In genomic region chr12:52395761-52396434, GRCh38 we compare ENCODE assay signal across 1 cellular context.
A peak's percentile ranks its signal among the peaks of the same experiment; 100 is the strongest.
TF ChIP-seq lines count a peak whose summit lies in the region.

No MANE protein-coding gene starts in this region.

TF ChIP-seq in H1, 55 proteins besides CTCF, POLR2A, EP300 and RAD21:
- no peak for TF ChIP-seq EZH2 (IDR thresholded peaks at IDR 0.05; ENCODE audit: low read depth, low read length, severe bottlenecking)
- no peak for TF ChIP-seq TBP (IDR thresholded peaks at IDR 0.05; ENCODE audit: low read depth, low read length)
- no peak for TF ChIP-seq NRF1 (IDR thresholded peaks at IDR 0.05; ENCODE audit: low read depth, low read length)
- TF ChIP-seq RBBP5 (IDR thresholded peaks at IDR 0.05; ENCODE audit: borderline replicate concordance, low read depth, low read length), result no peak
- peak; percentile 69 for TF ChIP-seq CEBPB (IDR thresholded peaks at IDR 0.05; ENCODE audit: low read depth, low read length)
- TF ChIP-seq SIX5 (IDR thresholded peaks at IDR 0.05; ENCODE audit: low read depth, low read length), result no peak
- TF ChIP-seq JUND (IDR thresholded peaks at IDR 0.05; ENCODE audit: low read length), result 0 out of 2 replicates have a peak, but pooled peaks have one; percentile 21
- TF ChIP-seq RXRA (IDR thresholded peaks at IDR 0.05; ENCODE audit: insufficient read depth, low read depth, low read length), result no peak
- no peak for TF ChIP-seq TAF1 (IDR thresholded peaks at IDR 0.05; ENCODE audit: low read depth, low read length)
- no peak for TF ChIP-seq SP2 (IDR thresholded peaks at IDR 0.05; ENCODE audit: low read length)
- no peak for TF ChIP-seq SP4 (IDR thresholded peaks at IDR 0.05; ENCODE audit: low read length)
- TF ChIP-seq POLR2AphosphoS5 (IDR thresholded peaks at IDR 0.05; ENCODE audit: low read depth, low read length), result no peak
- TF ChIP-seq TCF12 (IDR thresholded peaks at IDR 0.05; ENCODE audit: low read depth, low read length), result 0 out of 2 replicates have a peak, but pooled peaks have one; percentile 64
- TF ChIP-seq SP1 (IDR thresholded peaks at IDR 0.05; ENCODE audit: low read depth, low read length), result no peak
- TF ChIP-seq CREB1 (IDR thresholded peaks at IDR 0.05), result 0 out of 2 replicates have a peak, but pooled peaks have one; percentile 9
- TF ChIP-seq ASH2L (IDR thresholded peaks at IDR 0.05; ENCODE audit: low read length), result no peak
- no peak for TF ChIP-seq BCL11A (IDR thresholded peaks at IDR 0.05; ENCODE audit: low read depth in 2 of 2, low read length in 2 of 2)
- no peak for TF ChIP-seq CBX8 (IDR thresholded peaks at IDR 0.05; ENCODE audit: borderline replicate concordance, low read depth, low read length)
- no peak for TF ChIP-seq SIRT6 (IDR thresholded peaks at IDR 0.05; ENCODE audit: low read length)
- TF ChIP-seq CBX5 (IDR thresholded peaks at IDR 0.05; ENCODE audit: low read depth, low read length), result no peak
- peak; percentile 92 for TF ChIP-seq E2F6 (IDR thresholded peaks at IDR 0.05)
- no peak for TF ChIP-seq CTBP2 (IDR thresholded peaks at IDR 0.05; ENCODE audit: borderline replicate concordance, insufficient read depth, insufficient read length, low read length)
- TF ChIP-seq HDAC6 (IDR thresholded peaks at IDR 0.05; ENCODE audit: low read depth, low read length), result no peak
- no peak for TF ChIP-seq JUN (IDR thresholded peaks at IDR 0.05; ENCODE audit: low read depth, low read length)
- no peak for TF ChIP-seq SIN3A (conservative IDR thresholded peaks at IDR 0.05 in 1 of 2, IDR thresholded peaks at IDR 0.05 in 1 of 2; ENCODE audit: low read depth in 1 of 2, low read length in 2 of 2)
- TF ChIP-seq NANOG (IDR thresholded peaks at IDR 0.05; ENCODE audit: insufficient read depth, low read depth, low read length, poor library complexity, severe bottlenecking), result no peak
- TF ChIP-seq USF2 (IDR thresholded peaks at IDR 0.05; ENCODE audit: low read length), result peak; percentile 29; the same call in 1 of the 2 replicates
- TF ChIP-seq KDM5A (IDR thresholded peaks at IDR 0.05; ENCODE audit: low read length), result no peak
- peak; percentile 32 for TF ChIP-seq TAF7 (optimal IDR thresholded peaks at IDR 0.05; ENCODE audit: borderline replicate concordance, low read depth, low read length)
- peak; percentile 21; the same call in 1 of the 2 replicates for TF ChIP-seq GABPA (IDR thresholded peaks at IDR 0.05; ENCODE audit: borderline replicate concordance, insufficient read depth, low read length)
- no peak for TF ChIP-seq PHF8 (conservative IDR thresholded peaks at IDR 0.05; ENCODE audit: low read depth, low read length)
- no peak for TF ChIP-seq BACH1 (IDR thresholded peaks at IDR 0.05; ENCODE audit: low read length)
- no peak for TF ChIP-seq BRCA1 (IDR thresholded peaks at IDR 0.05; ENCODE audit: low read depth, low read length)
- no peak for TF ChIP-seq FOSL1 (IDR thresholded peaks at IDR 0.05; ENCODE audit: insufficient read depth, low read depth, low read length)
- no peak for TF ChIP-seq KDM1A (IDR thresholded peaks at IDR 0.05; ENCODE audit: borderline replicate concordance, low read length)
- peak; percentile 83 for TF ChIP-seq YY1 (IDR thresholded peaks at IDR 0.05; ENCODE audit: low read depth, low read length)
- TF ChIP-seq, protein P1, sequence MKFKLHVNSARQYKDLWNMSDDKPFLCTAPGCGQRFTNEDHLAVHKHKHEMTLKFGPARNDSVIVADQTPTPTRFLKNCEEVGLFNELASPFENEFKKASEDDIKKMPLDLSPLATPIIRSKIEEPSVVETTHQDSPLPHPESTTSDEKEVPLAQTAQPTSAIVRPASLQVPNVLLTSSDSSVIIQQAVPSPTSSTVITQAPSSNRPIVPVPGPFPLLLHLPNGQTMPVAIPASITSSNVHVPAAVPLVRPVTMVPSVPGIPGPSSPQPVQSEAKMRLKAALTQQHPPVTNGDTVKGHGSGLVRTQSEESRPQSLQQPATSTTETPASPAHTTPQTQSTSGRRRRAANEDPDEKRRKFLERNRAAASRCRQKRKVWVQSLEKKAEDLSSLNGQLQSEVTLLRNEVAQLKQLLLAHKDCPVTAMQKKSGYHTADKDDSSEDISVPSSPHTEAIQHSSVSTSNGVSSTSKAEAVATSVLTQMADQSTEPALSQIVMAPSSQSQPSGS (IDR thresholded peaks at IDR 0.05; ENCODE audit: low read length), result no peak
- no peak for TF ChIP-seq SAP30 (IDR thresholded peaks at IDR 0.05; ENCODE audit: insufficient read depth, insufficient replicate concordance, low read length)
- peak; percentile 88 for TF ChIP-seq MAX (IDR thresholded peaks at IDR 0.05)
- TF ChIP-seq RNF2 (IDR thresholded peaks at IDR 0.05; ENCODE audit: borderline replicate concordance, low read depth, low read length, missing control alignments, poor library complexity, severe bottlenecking), result no peak
- TF ChIP-seq RFX5 (IDR thresholded peaks at IDR 0.05; ENCODE audit: borderline replicate concordance, low read depth, low read length), result no peak
- TF ChIP-seq CHD2 (IDR thresholded peaks at IDR 0.05; ENCODE audit: low read length), result peak; percentile 15; the same call in 1 of the 2 replicates
- no peak for TF ChIP-seq GTF2F1 (IDR thresholded peaks at IDR 0.05; ENCODE audit: borderline replicate concordance, low read depth, low read length)
